ENCODE assay signal across 16 cellular contexts in the genomic region with DNA sequence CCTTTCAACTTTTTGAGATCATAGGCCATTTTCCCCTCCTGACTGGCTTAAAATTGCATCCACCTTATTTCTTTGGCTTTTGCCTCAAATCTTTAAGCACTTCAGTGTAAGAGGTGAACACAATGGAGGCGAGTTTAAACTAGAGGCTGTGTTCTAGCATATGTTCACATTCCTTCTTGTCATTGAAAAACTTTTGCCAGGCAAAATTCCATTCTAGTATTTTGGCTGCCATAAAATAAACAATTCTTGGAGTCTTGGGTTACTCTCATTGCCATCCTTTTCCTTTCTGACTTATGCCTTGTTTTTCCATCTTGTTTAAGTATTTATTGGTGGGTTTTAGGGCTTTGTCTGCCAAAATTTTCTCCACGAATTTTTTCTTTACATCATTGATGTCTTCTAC.
DNase-seq lines count a peak whose midpoint lies in the region; ATAC-seq and TF ChIP-seq lines count a peak whose summit lies in the region.
"Had no signal": no experiment of that assay in that cellular context is flagged by ENCODE, and none has a peak within 500 bp of the region (broad histone marks: within the 10 kb centered on the region; RNA-seq: fewer than 3 reads in every experiment).

No MANE protein-coding gene starts in this region.

- H3K27ac ChIP-seq in vagina: no peak overlapping the region

- no peaks in the 10 kb centered on the region for H3K4me1 ChIP-seq in vagina
- H3K4me1 ChIP-seq: HAP-1 had no signal

- TF ChIP-seq POLR2A in vagina (IDR thresholded peaks at IDR 0.05): no peak

- H3K9me3 ChIP-seq in vagina: no peaks in the 10 kb centered on the region
- H3K9me3 ChIP-seq: HAP-1 had no signal

- ATAC-seq in HG03457 (IDR thresholded peaks at IDR 0.05; ENCODE audit: unreplicated experiment): no peak
- no peak for ATAC-seq in HG02610 (IDR thresholded peaks at IDR 0.05; ENCODE audit: unreplicated experiment)

- intact Hi-C loops in vagina (cut with DNase I): no loop called here

- TF ChIP-seq CTCF in choroid plexus epithelial cell (conservative IDR thresholded peaks at IDR 0.05; ENCODE audit: low read depth, low read length) (no peak), foreskin fibroblast (IDR thresholded peaks at IDR 0.05; ENCODE audit: low read depth, low read length) (no peak), vagina (IDR thresholded peaks at IDR 0.05) (no peak)

- peak; percentile 15 for DNase-seq in choroid plexus epithelial cell (ENCODE audit: low read depth)
- peak; percentile 62 for DNase-seq in fibroblast of peridontal ligament (ENCODE audit: extremely low read depth)
- peak; percentile 3 to 15 for DNase-seq in foreskin fibroblast
- no peak for DNase-seq in SKM-1 treated with dmso at 0.1 percent for 144 hours (lab: John Stamatoyannopoulos, UW; ENCODE audit: unreplicated experiment)
- no peak for DNase-seq in vagina (ENCODE audit: extremely low spot score in 2 of 2)
- DNase-seq: C1 segment of cervical spinal cord; Calu3; CD4-positive, alpha-beta memory T cell; COR-L47; DMS53; DMS79 treated with DMSO at 0.1 percent for 48 hours; GOT3; HFFc6 had no signal

- H3K27me3 ChIP-seq in vagina: no peaks in the 10 kb centered on the region

- H3K36me3 ChIP-seq in vagina: peaks cover 0 to 3% of the 10 kb centered on the region in 2 donors
- H3K36me3 ChIP-seq: HAP-1 had no signal

- no peak overlapping the region for H3K4me3 ChIP-seq in choroid plexus epithelial cell (ENCODE audit: low read depth, low read length)
- H3K4me3 ChIP-seq in foreskin fibroblast (ENCODE audit: low read depth in 1 of 2, low read length in 2 of 2): no peak overlapping the region
- H3K4me3 ChIP-seq in vagina: no peak overlapping the region
- H3K4me3 ChIP-seq: HAP-1 had no signal

Comparison
In these comparisons a context has a peak if more than half of its experiments do, and no peak if none do; other contexts are left out.
1. DNase-seq: peak in choroid plexus epithelial cell (single experiment), fibroblast of peridontal ligament (single experiment) and foreskin fibroblast (2 of 2); none in SKM-1 treated with dmso at 0.1 percent for 144 hours (single experiment) and vagina (0 of 2).